ENCODE assay signal across 8 cellular contexts in genomic region chr5:150517272-150518152, GRCh38.
A peak's percentile ranks its signal among the peaks of the same experiment; 100 is the strongest.
DNase-seq lines count a peak whose midpoint lies in the region; FAIRE-seq lines count a peak whose summit lies in the region.

No MANE protein-coding gene starts in this region.

- peaks cover 19% of the 10 kb centered on the region for H3K4me1 ChIP-seq in rectal smooth muscle tissue (ENCODE audit: control insufficient read depth, insufficient read depth, low read length)

- H3K36me3 ChIP-seq in rectal smooth muscle tissue (ENCODE audit: control insufficient read depth, insufficient read depth, low read length): peaks cover 4% of the 10 kb centered on the region

- peak overlapping the region; percentile 4 for H3K9ac ChIP-seq in rectal smooth muscle tissue (ENCODE audit: low read length)

- H3K27me3 ChIP-seq in rectal smooth muscle tissue (ENCODE audit: control insufficient read depth, insufficient read depth, low read length): no peaks in the 10 kb centered on the region

- FAIRE-seq in GM19239 (lab: Jason Lieb, UNC): no peak

- DNase-seq in ELR (ENCODE audit: low read depth) (peak; percentile 99), OCI-M1 (lab: John Stamatoyannopoulos, UW) (peak; percentile 64), fibroblast of gingiva (ENCODE audit: low read depth) (peak; percentile 78), GM19239 (ENCODE audit: insufficient read length, low spot score) (no peak), iPS-NIHi7 (ENCODE audit: extremely low spot score) (no peak), NK-92 (lab: John Stamatoyannopoulos, UW; ENCODE audit: unreplicated experiment) (no peak)
- no peak for DNase-seq in activated CD4-positive, CD25-positive, alpha-beta regulatory T cell treated with anti-CD3 and anti-CD28 coated beads, Interleukin-2, amount 50 U/mL, for 72 hours

- peak overlapping the region; percentile 27 for H3K27ac ChIP-seq in rectal smooth muscle tissue (ENCODE audit: low read depth, low read length)

- peak overlapping the region; percentile 26 for H3K4me3 ChIP-seq in rectal smooth muscle tissue (ENCODE audit: low read length)

Comparison
In these comparisons a context has a peak if more than half of its experiments do, and no peak if none do; other contexts are left out.
1. DNase-seq: peak in ELR (single experiment), OCI-M1 (single experiment) and fibroblast of gingiva (single experiment); none in activated CD4-positive, CD25-positive, alpha-beta regulatory T cell treated with anti-CD3 and anti-CD28 coated beads, Interleukin-2, amount 50 U/mL, for 72 hours (single experiment), GM19239 (single experiment), iPS-NIHi7 (single experiment) and NK-92 (single experiment).